ENCODE assay signal across 8 cellular contexts in the genomic region with DNA sequence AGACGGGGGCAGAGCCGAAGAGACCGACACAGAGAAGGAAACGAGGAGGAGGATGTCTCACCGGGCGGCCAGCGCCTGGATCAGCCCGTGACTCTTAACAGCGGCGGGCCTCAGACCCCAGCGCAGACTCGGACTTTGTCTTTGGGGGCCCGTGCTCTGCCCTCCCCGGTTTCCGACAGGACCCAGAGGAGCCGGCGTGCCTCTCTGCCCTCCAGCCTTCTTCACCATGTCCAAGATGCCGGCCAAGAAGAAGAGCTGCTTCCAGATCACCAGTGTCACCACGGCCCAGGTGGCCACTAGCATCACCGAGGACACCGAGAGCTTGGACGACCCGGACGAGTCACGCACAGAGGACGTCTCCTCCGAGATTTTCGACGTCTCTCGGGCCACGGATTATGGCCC. TPM values are rescaled to one million over a fixed set of nuclear protein-coding genes. Genes with fewer than 3 reads are reported as not detected.
DNase-seq lines count a peak whose midpoint lies in the region; ATAC-seq, FAIRE-seq and TF ChIP-seq lines count a peak whose summit lies in the region.

No MANE protein-coding gene starts in this region.

- H3K36me3 ChIP-seq in H7 (replicated peaks; ENCODE audit: control insufficient read depth, insufficient read depth, low read length) (no peaks in the 10 kb centered on the region), testis (ENCODE audit: low read depth, missing control alignments) (no peaks in the 10 kb centered on the region)

- intact Hi-C loops in testis (cut with DNase I; ENCODE audit: low total_unique reads): no loop called here

- H3K4me1 Mint-ChIP-seq in activated naive CD8-positive, alpha-beta T cell treated with anti-CD3 and anti-CD28 coated beads, Interleukin-2, amount 50 U/mL, for 24 hours: peaks cover 39% of the 10 kb centered on the region

- WGBS in testis, 2 donors: 0 to 1% methylated on average over 27 to 31 of the region's 31 CpGs

- H3K27ac Mint-ChIP-seq in activated naive CD8-positive, alpha-beta T cell treated with anti-CD3 and anti-CD28 coated beads, Interleukin-2, amount 50 U/mL, for 24 hours: peak overlapping the region; percentile 96

- H3K27me3 ChIP-seq in H7 (ENCODE audit: control insufficient read depth, insufficient read depth, low read length) (no peaks in the 10 kb centered on the region), layer of hippocampus (ENCODE audit: control insufficient read depth, insufficient read depth, low read length) (no peaks in the 10 kb centered on the region), testis (no peaks in the 10 kb centered on the region)

- peak; percentile 41 for ATAC-seq in activated naive CD8-positive, alpha-beta T cell treated with anti-CD3 and anti-CD28 coated beads, Interleukin-2, amount 50 U/mL, for 24 hours
- ATAC-seq in GM18867 (IDR thresholded peaks at IDR 0.05; ENCODE audit: unreplicated experiment): no peak

- peak overlapping the region; percentile 96 for H3K4me3 ChIP-seq in AG10803 (ENCODE audit: low read length)
- peak overlapping the region; percentile 87 for H3K4me3 ChIP-seq in H7 (ENCODE audit: insufficient read depth, low read depth, low read length)
- peak overlapping the region; percentile 84 to 94 for H3K4me3 ChIP-seq in testis

- no peak for FAIRE-seq in D721Med (lab: Jason Lieb, UNC)

- TF ChIP-seq POLR2A in testis (IDR thresholded peaks at IDR 0.05): no peak

- DNase-seq in AG10803 (ENCODE audit: low read depth): no peak
- DNase-seq in H7: no peak
- no peak for DNase-seq in activated naive CD8-positive, alpha-beta T cell treated with anti-CD3 and anti-CD28 coated beads, Interleukin-2, amount 50 U/mL, for 24 hours
- DNase-seq in testis: no peak
- no peak for DNase-seq in D721Med (ENCODE audit: insufficient read length, low spot score)
- no peak for DNase-seq in NCI-H2029 (lab: John Stamatoyannopoulos, UW)

- H3K9me3 Mint-ChIP-seq in activated naive CD8-positive, alpha-beta T cell treated with anti-CD3 and anti-CD28 coated beads, Interleukin-2, amount 50 U/mL, for 24 hours: no peaks in the 10 kb centered on the region

- H3K9me3 ChIP-seq in testis: no peaks in the 10 kb centered on the region

- H3K27me3 Mint-ChIP-seq in activated naive CD8-positive, alpha-beta T cell treated with anti-CD3 and anti-CD28 coated beads, Interleukin-2, amount 50 U/mL, for 24 hours: no peaks in the 10 kb centered on the region

- H3K27ac ChIP-seq in layer of hippocampus (ENCODE audit: low read depth, low read length) (peak overlapping the region; percentile 99), testis (peak overlapping the region; percentile 100)

- H3K4me3 Mint-ChIP-seq in activated naive CD8-positive, alpha-beta T cell treated with anti-CD3 and anti-CD28 coated beads, Interleukin-2, amount 50 U/mL, for 24 hours: peak overlapping the region; percentile 82

- H3K4me1 ChIP-seq in testis: peaks cover 19% of the 10 kb centered on the region

- TF ChIP-seq CTCF in AG10803 (conservative IDR thresholded peaks at IDR 0.05; ENCODE audit: low read length) (no peak), testis (IDR thresholded peaks at IDR 0.05) (no peak), D721Med (IDR thresholded peaks at IDR 0.05; ENCODE audit: insufficient read depth, missing control alignments) (no peak)

- peaks cover 25% of the 10 kb centered on the region for H3K36me3 Mint-ChIP-seq in activated naive CD8-positive, alpha-beta T cell treated with anti-CD3 and anti-CD28 coated beads, Interleukin-2, amount 50 U/mL, for 24 hours (ENCODE audit: low read depth)

RNA-seq across cellular contexts. Expression of a gene that starts 1.0 kb away (rescaled TPM):
- total RNA-seq in H7 (2014; rRNA removed; shearing (Covaris generic)): 5.8 and 6.1 TPM in 2 replicates
- 10 to 100 TPM; 37.7 to 43.7 TPM for total RNA-seq in testis
- 47.0 TPM for polyA plus RNA-seq in testis (ENCODE audit: insufficient read depth, low read depth, low replicate concordance)
